Comparison of ENCODE assay signal across 18 cellular contexts in genomic region chr11:133918606-133919260, GRCh38. TPM values are rescaled to one million over a fixed set of nuclear protein-coding genes. Genes with fewer than 3 reads are reported as not detected.
DNase-seq lines count a peak whose midpoint lies in the region; ATAC-seq and TF ChIP-seq lines count a peak whose summit lies in the region.
"Had no signal": no experiment of that assay in that cellular context is flagged by ENCODE, and none has a peak within 500 bp of the region (broad histone marks: within the 10 kb centered on the region; RNA-seq: fewer than 3 reads in every experiment).

No MANE protein-coding gene starts in this region.

- no peaks in the 10 kb centered on the region for H3K9me3 Mint-ChIP-seq in activated naive CD8-positive, alpha-beta T cell treated with anti-CD3 and anti-CD28 coated beads, Interleukin-2, amount 50 U/mL, for 24 hours
- H3K9me3 Mint-ChIP-seq: activated T-helper 2 cell treated with anti-CD3 and anti-CD28 coated beads, Interferon-gamma antibody, Interleukin-2, Interleukin-4, amounts not matched to agents 10 μg/mL and 5 μg/mL and 100 μg/mL, durations not matched to agents 14 hours and 24 hours and 36 hours; HFFc6 had no signal

- H4K20me1 ChIP-seq in BLaER1 treated with 17β-estradiol and CSF1 and Interleukin-3, amounts not matched to agents 10 nM and 100 nM = peaks cover 0 to 7% (median 0%) of the 10 kb centered on the region in 11 experiments; a peak in 4 of 22 replicates

- H3K27me3 ChIP-seq in BLaER1 treated with 17β-estradiol and CSF1 and Interleukin-3, amounts not matched to agents 10 nM and 100 nM = no peaks in the 10 kb centered on the region; a peak in 1 of 22 replicates
- no peaks in the 10 kb centered on the region for H3K27me3 ChIP-seq in ascending aorta
- H3K27me3 ChIP-seq: BE2C, thyroid gland had no signal

- no peak overlapping the region for H3K27ac ChIP-seq in BLaER1 treated with 17β-estradiol and CSF1 and Interleukin-3, amounts not matched to agents 10 nM and 100 nM
- H3K27ac ChIP-seq in ascending aorta = no peak overlapping the region
- H3K27ac ChIP-seq: thyroid gland had no signal

- H3K9me3 ChIP-seq in BLaER1 treated with 17β-estradiol and CSF1 and Interleukin-3, amounts not matched to agents 10 nM and 100 nM (replicated peaks in 1 of 11) = no peaks in the 10 kb centered on the region
- H3K9me3 ChIP-seq in ascending aorta = no peaks in the 10 kb centered on the region
- H3K9me3 ChIP-seq: BE2C, thyroid gland had no signal

- no peak for TF ChIP-seq CTCF in ascending aorta (IDR thresholded peaks at IDR 0.05)

- H3K27me3 Mint-ChIP-seq in activated naive CD8-positive, alpha-beta T cell treated with anti-CD3 and anti-CD28 coated beads, Interleukin-2, amount 50 U/mL, for 24 hours = no peaks in the 10 kb centered on the region

- H3K9ac ChIP-seq in BLaER1 treated with 17β-estradiol and CSF1 and Interleukin-3, amounts not matched to agents 10 nM and 100 nM = no peak overlapping the region

- H3K4me1 Mint-ChIP-seq in activated naive CD8-positive, alpha-beta T cell treated with anti-CD3 and anti-CD28 coated beads, Interleukin-2, amount 50 U/mL, for 24 hours = no peaks in the 10 kb centered on the region

- DNase-seq in ELF-1 (ENCODE audit: low read depth, low spot score) = peak; percentile 61
- DNase-seq in activated naive CD8-positive, alpha-beta T cell treated with anti-CD3 and anti-CD28 coated beads, Interleukin-2, amount 50 U/mL, for 24 hours = no peak
- DNase-seq in islet precursor cell = peak; percentile 74
- DNase-seq in NCI-H187 (lab: John Stamatoyannopoulos, UW) = no peak
- DNase-seq in NCI-H2227 treated with DMSO at 0.1 percent for 48 hours (lab: John Stamatoyannopoulos, UW) = no peak
- DNase-seq in ascending aorta (ENCODE audit: low spot score in 2 of 2) = no peak
- no peak for DNase-seq in middle frontal gyrus (ENCODE audit: extremely low spot score, low spot score)
- DNase-seq: BE2C; HFFc6; left cardiac atrium; NCI-H1930; NCI-H69; retina; stimulated activated CD4-positive, alpha-beta T cell treated with anti-CD3 and anti-CD28 coated beads, Interleukin-1b, Interleukin-23, amount 100 ng/mL, for 48 hours; SW 1271; thyroid gland had no signal

- no peak overlapping the region for H3K27ac Mint-ChIP-seq in activated naive CD8-positive, alpha-beta T cell treated with anti-CD3 and anti-CD28 coated beads, Interleukin-2, amount 50 U/mL, for 24 hours
- H3K27ac Mint-ChIP-seq: activated T-helper 2 cell treated with anti-CD3 and anti-CD28 coated beads, Interferon-gamma antibody, Interleukin-2, Interleukin-4, amounts not matched to agents 10 μg/mL and 5 μg/mL and 100 μg/mL, durations not matched to agents 14 hours and 24 hours and 36 hours; HFFc6 had no signal

- peaks cover 17% of the 10 kb centered on the region for H3K36me3 Mint-ChIP-seq in activated naive CD8-positive, alpha-beta T cell treated with anti-CD3 and anti-CD28 coated beads, Interleukin-2, amount 50 U/mL, for 24 hours (ENCODE audit: low read depth)

- no peak overlapping the region for H3K4me3 Mint-ChIP-seq in activated naive CD8-positive, alpha-beta T cell treated with anti-CD3 and anti-CD28 coated beads, Interleukin-2, amount 50 U/mL, for 24 hours
- H3K4me3 Mint-ChIP-seq: HFFc6 had no signal

- H3K4me2 ChIP-seq in BLaER1 treated with 17β-estradiol and CSF1 and Interleukin-3, amounts not matched to agents 10 nM and 100 nM = peak overlapping the region; percentile 37 to 60 (median 50); a peak in 19 of 22 replicates

- H3K4me3 ChIP-seq in BLaER1 treated with 17β-estradiol and CSF1 and Interleukin-3, amounts not matched to agents 10 nM and 100 nM = peak overlapping the region in 1 of 10 experiments; percentile 26; a peak in 1 of 20 replicates
- H3K4me3 ChIP-seq in ascending aorta = no peak overlapping the region
- H3K4me3 ChIP-seq: thyroid gland had no signal

- intact Hi-C loops in ascending aorta (cut with DNase I) = no loop called here

- H3K4me1 ChIP-seq in BLaER1 treated with 17β-estradiol and CSF1 and Interleukin-3, amounts not matched to agents 10 nM and 100 nM = peaks cover 0 to 47% (median 31%) of the 10 kb centered on the region in 10 experiments; a peak in 16 of 20 replicates
- H3K4me1 ChIP-seq in ascending aorta = no peaks in the 10 kb centered on the region
- H3K4me1 ChIP-seq: BE2C, thyroid gland had no signal

- no peaks in the 10 kb centered on the region for H3K36me3 ChIP-seq in BLaER1 treated with 17β-estradiol and CSF1 and Interleukin-3, amounts not matched to agents 10 nM and 100 nM
- H3K36me3 ChIP-seq in ascending aorta = peaks cover 54 to 86% of the 10 kb centered on the region in 2 donors

- peak; percentile 8 for ATAC-seq in activated naive CD8-positive, alpha-beta T cell treated with anti-CD3 and anti-CD28 coated beads, Interleukin-2, amount 50 U/mL, for 24 hours

RNA-seq across cellular contexts. Expression of gene IGSF9B, which starts 38.0 kb away (rescaled TPM):
- 162 TPM for total RNA-seq in ascending aorta
- total RNA-seq: HFFc6 had no signal

Comparison
In these comparisons a context has a peak if more than half of its experiments do, and no peak if none do; other contexts are left out.
1. DNase-seq: peak in ELF-1 (single experiment) and islet precursor cell (single experiment); none in activated naive CD8-positive, alpha-beta T cell treated with anti-CD3 and anti-CD28 coated beads, Interleukin-2, amount 50 U/mL, for 24 hours (single experiment), NCI-H187 (0 of 2), NCI-H2227 treated with DMSO at 0.1 percent for 48 hours (single experiment), ascending aorta (0 of 2) and middle frontal gyrus (single experiment).